ENCODE assay signal across 27 cellular contexts in the genomic region with DNA sequence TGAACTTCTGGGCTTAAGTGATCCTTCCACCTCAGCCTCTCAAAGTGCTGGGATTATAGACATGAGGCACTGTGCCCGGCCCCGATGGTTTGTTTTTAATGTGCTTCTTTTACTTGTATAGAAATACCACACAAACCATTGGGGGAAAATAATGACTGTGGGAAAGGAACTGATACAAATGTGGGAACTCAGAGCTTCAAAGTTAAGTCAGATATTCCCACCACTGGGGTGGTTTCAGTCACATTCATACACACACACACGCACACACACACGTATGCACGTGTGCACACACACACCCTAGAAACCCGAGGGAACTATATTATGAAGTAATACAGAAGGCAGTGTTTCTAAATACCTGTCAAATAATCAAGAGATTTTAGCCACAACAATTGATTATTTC. TPM values are rescaled to one million over a fixed set of nuclear protein-coding genes. Genes with fewer than 3 reads are reported as not detected.
DNase-seq lines count a peak whose midpoint lies in the region; ATAC-seq, FAIRE-seq and TF ChIP-seq lines count a peak whose summit lies in the region.
"Had no signal": no experiment of that assay in that cellular context is flagged by ENCODE, and none has a peak within 500 bp of the region (broad histone marks: within the 10 kb centered on the region; RNA-seq: fewer than 3 reads in every experiment).

No MANE protein-coding gene starts in this region.

- H3K27ac ChIP-seq in heart right ventricle = no peak overlapping the region
- H3K27ac ChIP-seq: BLaER1, HL-60, PC-9, RWPE1 had no signal

- FAIRE-seq in GM12891 (lab: Jason Lieb, UNC) = peak; percentile 62
- FAIRE-seq: A204.1, GM18507, HTR-8/SVneo had no signal

- H3K4me3 ChIP-seq in heart right ventricle = no peak overlapping the region
- H3K4me3 ChIP-seq: BLaER1, PC-9 had no signal

- TF ChIP-seq CTCF in nephron progenitor cell (IDR thresholded peaks at IDR 0.05) = no peak
- TF ChIP-seq CTCF in heart right ventricle (IDR thresholded peaks at IDR 0.05) = no peak

- peaks cover 4% of the 10 kb centered on the region for H3K27me3 Mint-ChIP-seq in activated T-cell treated with anti-CD3 and anti-CD28 coated beads, Interleukin-2, amount 50 U/mL, for 4 hours (ENCODE audit: low read depth)
- H3K27me3 Mint-ChIP-seq in nephron progenitor cell (ENCODE audit: low read depth, poor library complexity) = no peaks in the 10 kb centered on the region
- H3K27me3 Mint-ChIP-seq: IgD-negative memory B cell, T-cell had no signal

- DNase-seq in activated T-cell treated with anti-CD3 and anti-CD28 coated beads, Interleukin-2, amount 50 U/mL, for 4 hours = no peak
- no peak for DNase-seq in activated T-cell treated with anti-CD3 and anti-CD28 coated beads, Interleukin-2, amount 50 U/mL, for 1 hour
- DNase-seq in GM12891 (ENCODE audit: insufficient read length, low spot score) (no peak), nephron progenitor cell (no peak), T-helper 9 cell (no peak), heart right ventricle (no peak), HuH-7.5 (ENCODE audit: low spot score) (no peak)
- DNase-seq: CD4-positive, alpha-beta memory T cell; DMS153; MM.1S; NCI-H1417; NCI-H1930; NCI-H526; PC-9; SIG-M5; T-cell had no signal

- H3K9me3 ChIP-seq in heart right ventricle = no peaks in the 10 kb centered on the region
- H3K9me3 ChIP-seq: BLaER1 had no signal

- TF ChIP-seq POLR2A in GM12891 (IDR thresholded peaks at IDR 0.05; ENCODE audit: low read depth, low read length) = no peak

- ATAC-seq in activated T-cell treated with anti-CD3 and anti-CD28 coated beads, Interleukin-2, amount 50 U/mL, for 4 hours = peak; percentile 27 to 41
- peak; percentile 34 for ATAC-seq in HG03442 (IDR thresholded peaks at IDR 0.05; ENCODE audit: unreplicated experiment)
- ATAC-seq in heart right ventricle = no peak
- ATAC-seq: SK-N-SH treated with all-trans-retinoic acid at 6 μM for 48 hours, T-cell had no signal

- H3K36me3 Mint-ChIP-seq in activated T-cell treated with anti-CD3 and anti-CD28 coated beads, Interleukin-2, amount 50 U/mL, for 4 hours (ENCODE audit: insufficient read depth) = no peaks in the 10 kb centered on the region
- no peaks in the 10 kb centered on the region for H3K36me3 Mint-ChIP-seq in nephron progenitor cell (ENCODE audit: low read depth)
- H3K36me3 Mint-ChIP-seq: CD4-positive, alpha-beta memory T cell; IgD-negative memory B cell; T-cell had no signal

- peak overlapping the region; percentile 26 for H3K27ac Mint-ChIP-seq in nephron progenitor cell
- H3K27ac Mint-ChIP-seq: CD4-positive, alpha-beta memory T cell; IgD-negative memory B cell; T-cell had no signal

- intact Hi-C loops in heart right ventricle (cut with DNase I) = no loop called here

- no peaks in the 10 kb centered on the region for H3K36me3 ChIP-seq in heart right ventricle
- H3K36me3 ChIP-seq: BLaER1 had no signal

- no peaks in the 10 kb centered on the region for H3K4me1 Mint-ChIP-seq in activated T-cell treated with anti-CD3 and anti-CD28 coated beads, Interleukin-2, amount 50 U/mL, for 4 hours (ENCODE audit: low read depth)
- peaks cover 10% of the 10 kb centered on the region for H3K4me1 Mint-ChIP-seq in nephron progenitor cell
- H3K4me1 Mint-ChIP-seq: CD4-positive, alpha-beta memory T cell; IgD-negative memory B cell; T-cell had no signal

- no peaks in the 10 kb centered on the region for H3K9me3 Mint-ChIP-seq in activated T-cell treated with anti-CD3 and anti-CD28 coated beads, Interleukin-2, amount 50 U/mL, for 4 hours
- H3K9me3 Mint-ChIP-seq in nephron progenitor cell = peaks cover 17% of the 10 kb centered on the region
- H3K9me3 Mint-ChIP-seq: CD4-positive, alpha-beta memory T cell; IgD-negative memory B cell; T-cell had no signal

- no peak overlapping the region for H3K4me3 Mint-ChIP-seq in activated T-cell treated with anti-CD3 and anti-CD28 coated beads, Interleukin-2, amount 50 U/mL, for 4 hours
- no peak overlapping the region for H3K4me3 Mint-ChIP-seq in nephron progenitor cell
- H3K4me3 Mint-ChIP-seq: CD4-positive, alpha-beta memory T cell; IgD-negative memory B cell; T-cell had no signal

- WGBS in heart right ventricle, 2 donors = 88% methylated on average over 6 of the region's 6 CpGs

- no peaks in the 10 kb centered on the region for H3K4me1 ChIP-seq in heart right ventricle
- H3K4me1 ChIP-seq: BLaER1 had no signal

- no peaks in the 10 kb centered on the region for H3K27me3 ChIP-seq in heart right ventricle
- H3K27me3 ChIP-seq: BLaER1 had no signal

TF ChIP-seq in GM12891, 5 proteins besides CTCF, POLR2A, EP300 and RAD21:
- TF ChIP-seq PAX5 (IDR thresholded peaks at IDR 0.05; ENCODE audit: insufficient read depth, low read length, severe bottlenecking) (no peak), POU2F2 (IDR thresholded peaks at IDR 0.05; ENCODE audit: low read depth, low read length) (peak; percentile 72), TAF1 (IDR thresholded peaks at IDR 0.05; ENCODE audit: low read depth, low read length) (no peak), SPI1 (IDR thresholded peaks at IDR 0.05; ENCODE audit: low read depth, low read length) (peak; percentile 73)

RNA-seq across cellular contexts. Expression of gene CPA4, which starts 17.0 kb away (rescaled TPM):
- under 1 TPM in 2 of 3 donors, not detected in 1; 0.18 to 0.29 TPM for total RNA-seq in activated T-cell treated with anti-CD3 and anti-CD28 coated beads, Interleukin-2, amount 50 U/mL, for 4 hours
- polyA plus RNA-seq in GM12891 (2012; ENCODE audit: low read depth, missing spikeins) = 4.7 TPM
- 1 to 10 TPM in 1 of 10 donors, under 1 TPM in 3, not detected in 6; 0.27 to 2.7 (median 0.47) TPM for total RNA-seq in heart right ventricle
- polyA plus RNA-seq in heart right ventricle = under 1 TPM in 1 of 2 donors, not detected in 1; 0.04 TPM
- total RNA-seq: CD4-positive, alpha-beta memory T cell had no signal
- polyA plus RNA-seq: CD4-positive, alpha-beta memory T cell; IgD-negative memory B cell had no signal

RNA-seq across cellular contexts. Expression of gene CPA5, which starts 34.6 kb away (rescaled TPM):
- total RNA-seq in activated T-cell treated with anti-CD3 and anti-CD28 coated beads, Interleukin-2, amount 50 U/mL, for 4 hours = 1 to 10 TPM in 1 of 3 donors, not detected in 2; 1.0 TPM
- polyA plus RNA-seq in GM12891 (2012; ENCODE audit: low read depth, missing spikeins) = 2.0 TPM
- not detected for total RNA-seq in heart right ventricle
- polyA plus RNA-seq in heart right ventricle = under 1 TPM in 1 of 2 donors, not detected in 1; 0.06 TPM
- total RNA-seq: CD4-positive, alpha-beta memory T cell; H4; PC-9 had no signal
- polyA plus RNA-seq: IgD-negative memory B cell had no signal

RNA-seq across cellular contexts. Expression of gene CPA2, which starts 43.3 kb away (rescaled TPM):
- total RNA-seq in activated T-cell treated with anti-CD3 and anti-CD28 coated beads, Interleukin-2, amount 50 U/mL, for 4 hours = 1 to 10 TPM in 1 of 3 donors, under 1 TPM in 2; 0.55 to 1.5 (median 0.87) TPM
- 2.7 TPM for polyA plus RNA-seq in GM12891 (2012; ENCODE audit: low read depth, missing spikeins)
- 1 to 10 TPM in 1 of 10 donors, under 1 TPM in 6, not detected in 3; 0.60 to 1.1 (median 0.91) TPM for total RNA-seq in heart right ventricle
- under 1 TPM in 1 of 2 donors, not detected in 1; 0.23 TPM for polyA plus RNA-seq in heart right ventricle
- total RNA-seq: CD4-positive, alpha-beta memory T cell; H4; LHCN-M2; PC-9 had no signal
- polyA plus RNA-seq: CD4-positive, alpha-beta memory T cell; IgD-negative memory B cell had no signal

Comparison
In these comparisons a context has a peak if more than half of its experiments do, and no peak if none do; other contexts are left out.
1. ATAC-seq: peak in activated T-cell treated with anti-CD3 and anti-CD28 coated beads, Interleukin-2, amount 50 U/mL, for 4 hours (2 of 2) and HG03442 (single experiment); none in heart right ventricle (0 of 8).